8 cellular contexts compared by ENCODE assay signal in genomic region chr22:41919357-41920224, GRCh38. TPM values are rescaled to one million over a fixed set of nuclear protein-coding genes. Genes with fewer than 3 reads are reported as not detected.
A peak's percentile ranks its signal among the peaks of the same experiment; 100 is the strongest.
DNase-seq lines count a peak whose midpoint lies in the region; ATAC-seq, FAIRE-seq and TF ChIP-seq lines count a peak whose summit lies in the region.

No MANE protein-coding gene starts in this region.

- no peaks in the 10 kb centered on the region for H3K79me2 ChIP-seq in endothelial cell of umbilical vein (ENCODE audit: control insufficient read depth, insufficient read depth, low read length)

- peak; percentile 40 for DNase-seq in stimulated activated CD4-positive, alpha-beta T cell treated with anti-CD3 and anti-CD28 coated beads, Interleukin-12 subunit alpha, Interleukin-12 subunit beta, amount 100 ng/mL, for 4 hours
- DNase-seq in stimulated activated CD4-positive, alpha-beta T cell treated with anti-CD3 and anti-CD28 coated beads, Interleukin-2, amount 100 ng/mL, for 48 hours: no peak
- DNase-seq in endothelial cell of umbilical vein (ENCODE audit: low read depth, low spot score): no peak
- peak; percentile 61 to 88 for DNase-seq in upper lobe of left lung
- DNase-seq in NCI-H345 treated with DMSO at 0.1 percent for 48 hours (lab: John Stamatoyannopoulos, UW; ENCODE audit: unreplicated experiment): no peak

- H2AFZ ChIP-seq in endothelial cell of umbilical vein (ENCODE audit: low read depth, low read length): peak overlapping the region; percentile 66

- CTCF ChIA-PET in endothelial cell of umbilical vein (lab: Charles Lee): interaction anchor here (1.0 to 2.1 kb wide), 4 partner anchors 10 to 222 kb away, joined by 3 to 8 read pairs (median 4); no protein-coding TSS in a partner anchor

- no peaks in the 10 kb centered on the region for H3K9me1 ChIP-seq in endothelial cell of umbilical vein (replicated peaks; ENCODE audit: control insufficient read depth, extremely low read depth, insufficient read depth, low read length)

- H3K27me3 ChIP-seq in endothelial cell of umbilical vein (ENCODE audit: control insufficient read depth in 2 of 2, insufficient read depth in 2 of 2, low read length in 2 of 2): peaks cover 24% of the 10 kb centered on the region in 2 experiments
- H3K27me3 ChIP-seq in mucosa of stomach (ENCODE audit: control insufficient read depth, insufficient read depth, low read length): peaks cover 57% of the 10 kb centered on the region
- peaks cover 0 to 27% (median 22%) of the 10 kb centered on the region in 4 donors for H3K27me3 ChIP-seq in upper lobe of left lung

- no peak overlapping the region for H3K27ac ChIP-seq in endothelial cell of umbilical vein (ENCODE audit: insufficient read depth, low read depth, low read length)
- peak overlapping the region in 1 of 4 donors; percentile 14 for H3K27ac ChIP-seq in upper lobe of left lung

- dilution Hi-C loops in endothelial cell of umbilical vein (cut with MboI; ENCODE audit: extremely low pct_ligation_motif_present, low sequenced_read_pairs): no loop called here

- TF ChIP-seq POLR2A in endothelial cell of umbilical vein (IDR thresholded peaks at IDR 0.05; ENCODE audit: low read depth, low read length) (no peak), upper lobe of left lung (IDR thresholded peaks at IDR 0.05) (peak in 1 of 4 donors; percentile 20)

- TF ChIP-seq EP300 in upper lobe of left lung (IDR thresholded peaks at IDR 0.05): no peak

- BruUV-seq in endothelial cell of umbilical vein (replicated peaks; lab: Mats Ljungman, UMichigan): no TSS peak

- H3K36me3 ChIP-seq in endothelial cell of umbilical vein (ENCODE audit: control insufficient read depth in 2 of 2, extremely low read depth in 1 of 2, insufficient read depth in 2 of 2, low read length in 2 of 2) (no peaks in the 10 kb centered on the region), mucosa of stomach (ENCODE audit: control insufficient read depth, insufficient read depth, low read length) (no peaks in the 10 kb centered on the region), upper lobe of left lung (no peaks in the 10 kb centered on the region)

- no peak for TF ChIP-seq CTCF in WI38 (IDR thresholded peaks at IDR 0.05; ENCODE audit: low read depth, low read length)
- no peak for TF ChIP-seq CTCF in endothelial cell of umbilical vein (IDR thresholded peaks at IDR 0.05; ENCODE audit: extremely low read depth in 1 of 2, insufficient read depth in 1 of 2, low read depth in 1 of 2, low read length in 2 of 2)
- TF ChIP-seq CTCF in upper lobe of left lung (IDR thresholded peaks at IDR 0.05): no peak

- intact Hi-C loops in endothelial cell of umbilical vein (cut with micrococcal nuclease): no loop called here

- H3K4me1 ChIP-seq in endothelial cell of umbilical vein (ENCODE audit: control insufficient read depth, extremely low read depth, insufficient read depth, low read length) (peaks cover 11% of the 10 kb centered on the region), mucosa of stomach (ENCODE audit: control insufficient read depth, insufficient read depth, low read length) (peaks cover 15% of the 10 kb centered on the region), upper lobe of left lung (peaks cover 25 to 38% (median 34%) of the 10 kb centered on the region in 4 donors)

- no peaks in the 10 kb centered on the region for H4K20me1 ChIP-seq in endothelial cell of umbilical vein (replicated peaks; ENCODE audit: control insufficient read depth, extremely low read depth, insufficient read depth, low read length)

- POLR2A ChIA-PET in endothelial cell of umbilical vein (lab: Charles Lee): no interaction called here

- ATAC-seq in HG03039 (IDR thresholded peaks at IDR 0.05; ENCODE audit: unreplicated experiment) (peak; percentile 39), upper lobe of left lung (ENCODE audit: low FRiP score in 2 of 2) (peak; percentile 54 to 76)

- no peak for FAIRE-seq in endothelial cell of umbilical vein (lab: Jason Lieb, UNC)

- H3K9ac ChIP-seq in endothelial cell of umbilical vein (replicated peaks; ENCODE audit: extremely low read depth, insufficient read depth, low read length): no peak overlapping the region
- H3K9ac ChIP-seq in mucosa of stomach (ENCODE audit: low read length): peak overlapping the region; percentile 50

- H3K9me3 ChIP-seq in endothelial cell of umbilical vein (replicated peaks; ENCODE audit: control insufficient read depth, insufficient read depth, low read length) (no peaks in the 10 kb centered on the region), mucosa of stomach (ENCODE audit: control insufficient read depth, low read length) (no peaks in the 10 kb centered on the region), upper lobe of left lung (no peaks in the 10 kb centered on the region)

- 7 to 9% methylated on average over 3 to 43 of the region's 62 CpGs for WGBS in upper lobe of left lung, 2 donors

- H3K4me2 ChIP-seq in endothelial cell of umbilical vein (ENCODE audit: insufficient read depth, low read length): peak overlapping the region; percentile 63

- peak overlapping the region; percentile 37 for H3K4me3 ChIP-seq in WI38 (ENCODE audit: low read depth, low read length)
- H3K4me3 ChIP-seq in endothelial cell of umbilical vein (replicated peaks in 1 of 3; ENCODE audit: insufficient read depth in 1 of 3, low read depth in 1 of 3, low read length in 3 of 3): peak overlapping the region in 2 of 3 experiments; percentile 27 to 28
- no peak overlapping the region for H3K4me3 ChIP-seq in mucosa of stomach (ENCODE audit: low read length)
- peak overlapping the region; percentile 18 to 56 (median 46) for H3K4me3 ChIP-seq in upper lobe of left lung

TF ChIP-seq in endothelial cell of umbilical vein, 7 proteins besides CTCF, POLR2A, EP300 and RAD21:
- no peak for TF ChIP-seq JUN (IDR thresholded peaks at IDR 0.05; ENCODE audit: borderline replicate concordance, insufficient read depth, insufficient read length, low read depth)
- no peak for TF ChIP-seq MYC (IDR thresholded peaks at IDR 0.05; ENCODE audit: low read depth, low read length)
- TF ChIP-seq, protein P1, sequence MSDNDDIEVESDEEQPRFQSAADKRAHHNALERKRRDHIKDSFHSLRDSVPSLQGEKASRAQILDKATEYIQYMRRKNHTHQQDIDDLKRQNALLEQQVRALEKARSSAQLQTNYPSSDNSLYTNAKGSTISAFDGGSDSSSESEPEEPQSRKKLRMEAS (IDR thresholded peaks at IDR 0.05; ENCODE audit: insufficient read depth, insufficient read length): no peak
- TF ChIP-seq EZH2 (IDR thresholded peaks at IDR 0.05; ENCODE audit: borderline replicate concordance, low read depth, low read length, severe bottlenecking): no peak

RNA-seq across cellular contexts. Expression of gene SHISA8, which starts 4.7 kb away (rescaled TPM):
- total RNA-seq in endothelial cell of umbilical vein: not detected in 2 replicates
- polyA plus RNA-seq in endothelial cell of umbilical vein: not detected in 2 replicates
- polyA plus RNA-seq in endothelial cell of umbilical vein (2011; cell fraction: cytosol; rRNA removed): not detected in 2 replicates
- polyA plus RNA-seq in endothelial cell of umbilical vein (2011; cell fraction: nucleus; rRNA removed): not detected in 2 replicates
- not detected in 2 replicates for polyA plus RNA-seq in endothelial cell of umbilical vein (2012)
- not detected in 2 replicates for polyA minus RNA-seq in endothelial cell of umbilical vein
- not detected for polyA minus RNA-seq in endothelial cell of umbilical vein (2011; cell fraction: cytosol; rRNA and poly(A)+ RNA removed)
- polyA minus RNA-seq in endothelial cell of umbilical vein (2011; cell fraction: nucleus; rRNA and poly(A)+ RNA removed): not detected in 2 replicates
- under 1 TPM in 1 of 6 donors, not detected in 5; 0.17 TPM for total RNA-seq in upper lobe of left lung

RNA-seq across cellular contexts. Expression of gene TNFRSF13C, which starts 7.0 kb away (rescaled TPM):
- total RNA-seq in endothelial cell of umbilical vein (0.51 and 0.81 TPM in 2 replicates), upper lobe of left lung (1 to 10 TPM in 1 of 6 donors, under 1 TPM in 5; 0.30 to 2.1 (median 0.78) TPM)
- 0.19 and 0.27 TPM in 2 replicates for polyA plus RNA-seq in endothelial cell of umbilical vein
- 0.08 and 0.11 TPM in 2 replicates for polyA plus RNA-seq in endothelial cell of umbilical vein (2011; cell fraction: cytosol; rRNA removed)
- 1.2 and 1.3 TPM in 2 replicates for polyA plus RNA-seq in endothelial cell of umbilical vein (2011; cell fraction: nucleus; rRNA removed)
- polyA plus RNA-seq in endothelial cell of umbilical vein (2012): 0.08 TPM in 1 of 2 replicates, not detected in the other
- polyA minus RNA-seq in endothelial cell of umbilical vein: 0.17 and 0.34 TPM in 2 replicates
- not detected for polyA minus RNA-seq in endothelial cell of umbilical vein (2011; cell fraction: cytosol; rRNA and poly(A)+ RNA removed)
- 0.29 and 0.38 TPM in 2 replicates for polyA minus RNA-seq in endothelial cell of umbilical vein (2011; cell fraction: nucleus; rRNA and poly(A)+ RNA removed)

RNA-seq across cellular contexts. Expression of gene CENPM, which starts 27.4 kb away (rescaled TPM):
- 30.4 and 34.5 TPM in 2 replicates for total RNA-seq in endothelial cell of umbilical vein
- polyA plus RNA-seq in endothelial cell of umbilical vein: 37.4 and 51.0 TPM in 2 replicates
- 38.9 and 40.2 TPM in 2 replicates for polyA plus RNA-seq in endothelial cell of umbilical vein (2011; cell fraction: cytosol; rRNA removed)
- 38.4 and 38.5 TPM in 2 replicates for polyA plus RNA-seq in endothelial cell of umbilical vein (2011; cell fraction: nucleus; rRNA removed)
- polyA plus RNA-seq in endothelial cell of umbilical vein (2012): 9.5 and 17.5 TPM in 2 replicates
- 24.9 and 25.2 TPM in 2 replicates for polyA minus RNA-seq in endothelial cell of umbilical vein
- polyA minus RNA-seq in endothelial cell of umbilical vein (2011; cell fraction: cytosol; rRNA and poly(A)+ RNA removed): 45.4 TPM
- 16.9 and 20.1 TPM in 2 replicates for polyA minus RNA-seq in endothelial cell of umbilical vein (2011; cell fraction: nucleus; rRNA and poly(A)+ RNA removed)
- total RNA-seq in upper lobe of left lung: 1 to 10 TPM in 5 of 6 donors, not detected in 1; 1.9 to 9.9 (median 7.3) TPM

RNA-seq across cellular contexts. Expression of gene SEPTIN3, which starts 49.7 kb away (rescaled TPM):
- 0.18 TPM in 1 of 2 replicates, not detected in the other for total RNA-seq in endothelial cell of umbilical vein
- polyA plus RNA-seq in endothelial cell of umbilical vein: 0.05 and 0.08 TPM in 2 replicates
- polyA plus RNA-seq in endothelial cell of umbilical vein (2011; cell fraction: cytosol; rRNA removed): 0.05 and 0.11 TPM in 2 replicates
- polyA plus RNA-seq in endothelial cell of umbilical vein (2011; cell fraction: nucleus; rRNA removed): 0.05 and 0.11 TPM in 2 replicates
- 0.19 and 0.57 TPM in 2 replicates for polyA plus RNA-seq in endothelial cell of umbilical vein (2012)
- 0.19 TPM in 1 of 2 replicates, not detected in the other for polyA minus RNA-seq in endothelial cell of umbilical vein
- 0.41 TPM for polyA minus RNA-seq in endothelial cell of umbilical vein (2011; cell fraction: cytosol; rRNA and poly(A)+ RNA removed)
- polyA minus RNA-seq in endothelial cell of umbilical vein (2011; cell fraction: nucleus; rRNA and poly(A)+ RNA removed): 0.10 TPM in 1 of 2 replicates, not detected in the other
- 1 to 10 TPM in 5 of 6 donors, under 1 TPM in 1; 0.79 to 1.6 (median 1.3) TPM for total RNA-seq in upper lobe of left lung

Comparison
In these comparisons a context has a peak if more than half of its experiments do, and no peak if none do; other contexts are left out.
1. DNase-seq: peak in stimulated activated CD4-positive, alpha-beta T cell treated with anti-CD3 and anti-CD28 coated beads, Interleukin-12 subunit alpha, Interleukin-12 subunit beta, amount 100 ng/mL, for 4 hours (single experiment) and upper lobe of left lung (2 of 2); none in stimulated activated CD4-positive, alpha-beta T cell treated with anti-CD3 and anti-CD28 coated beads, Interleukin-2, amount 100 ng/mL, for 48 hours (0 of 2), endothelial cell of umbilical vein (single experiment) and NCI-H345 treated with DMSO at 0.1 percent for 48 hours (single experiment).